28 cellular contexts compared by ENCODE assay signal in genomic region chr3:137224464-137224863, GRCh38.
"Had no signal": no experiment of that assay in that cellular context is flagged by ENCODE, and none has a peak within 500 bp of the region (broad histone marks: within the 10 kb centered on the region; RNA-seq: fewer than 3 reads in every experiment).

No MANE protein-coding gene starts in this region.

- H3K4me3 ChIP-seq: colonic mucosa, coronary artery, dorsolateral prefrontal cortex, esophagus muscularis mucosa, esophagus squamous epithelium, gastrocnemius medialis, gastroesophageal sphincter, heart left ventricle, heart right ventricle had no signal

- H3K27me3 ChIP-seq: colonic mucosa, esophagus muscularis mucosa, esophagus squamous epithelium, foreskin keratinocyte, gastrocnemius medialis, gastroesophageal sphincter had no signal

- H3K4me1 ChIP-seq: colonic mucosa, esophagus muscularis mucosa, esophagus squamous epithelium, foreskin keratinocyte, gastrocnemius medialis, gastroesophageal sphincter, heart left ventricle, heart right ventricle had no signal

- H3K27ac ChIP-seq: colonic mucosa, coronary artery, dorsolateral prefrontal cortex, epithelial cell of prostate, esophagus muscularis mucosa, esophagus squamous epithelium, foreskin keratinocyte, gastrocnemius medialis, gastroesophageal sphincter, heart left ventricle, heart right ventricle had no signal

- H3K9me3 ChIP-seq: colonic mucosa, esophagus squamous epithelium, gastrocnemius medialis had no signal

- H3K36me3 ChIP-seq: colonic mucosa, esophagus muscularis mucosa, esophagus squamous epithelium, gastrocnemius medialis, gastroesophageal sphincter, heart left ventricle, heart right ventricle had no signal

- ATAC-seq: effector memory CD8-positive, alpha-beta T cell; esophagus mucosa; foreskin keratinocyte; gastrocnemius medialis; gastroesophageal sphincter; heart left ventricle; heart right ventricle had no signal

- DNase-seq: colonic mucosa; cortex of kidney; dermis blood vessel endothelial cell; dorsolateral prefrontal cortex; effector CD4-positive, alpha-beta T cell; effector CD8-positive, alpha-beta T cell; effector memory CD4-positive, alpha-beta T cell; effector memory CD8-positive, alpha-beta T cell; endodermal cell; erythroblast; esophagus squamous epithelium; foreskin fibroblast; foreskin keratinocyte; foreskin melanocyte; gastrocnemius medialis; glutamatergic neuron; head of caudate nucleus; heart left ventricle; heart right ventricle had no signal

- FAIRE-seq: colon, endometrium, endothelial cell of umbilical vein, frontal cortex had no signal
